22 cellular contexts compared by ENCODE assay signal in genomic region chr9:121930970-121931369, GRCh38.
DNase-seq lines count a peak whose midpoint lies in the region; FAIRE-seq and TF ChIP-seq lines count a peak whose summit lies in the region.
"Had no signal": no experiment of that assay in that cellular context is flagged by ENCODE, and none has a peak within 500 bp of the region (broad histone marks: within the 10 kb centered on the region; RNA-seq: fewer than 3 reads in every experiment).

No MANE protein-coding gene starts in this region.

- H3K4me3 ChIP-seq in Karpas-422 (ENCODE audit: low read length) = no peak overlapping the region
- H3K4me3 ChIP-seq in OCI-LY3 (ENCODE audit: low read length) = no peak overlapping the region
- H3K4me3 ChIP-seq in small intestine (ENCODE audit: low read depth in 1 of 2, low read length in 2 of 2) = no peak overlapping the region
- H3K4me3 ChIP-seq: GM12878, SK-N-MC had no signal

- no peak overlapping the region for H3K9ac ChIP-seq in Karpas-422 (ENCODE audit: low read length)
- no peak overlapping the region for H3K9ac ChIP-seq in OCI-LY3 (ENCODE audit: low read length)

- no peaks in the 10 kb centered on the region for H3K36me3 ChIP-seq in Karpas-422 (ENCODE audit: insufficient read depth, low read length)
- H3K36me3 ChIP-seq in OCI-LY3 (replicated peaks; ENCODE audit: low read depth, low read length) = no peaks in the 10 kb centered on the region
- no peaks in the 10 kb centered on the region for H3K36me3 ChIP-seq in small intestine (ENCODE audit: control insufficient read depth in 2 of 2, insufficient read depth in 2 of 2, low read length in 2 of 2)

- H3K4me1 ChIP-seq in Karpas-422 (ENCODE audit: low read length) (peaks cover 39% of the 10 kb centered on the region), OCI-LY3 (ENCODE audit: low read length) (peaks cover 31% of the 10 kb centered on the region), small intestine (ENCODE audit: control insufficient read depth in 2 of 2, insufficient read depth in 1 of 2, low read depth in 1 of 2, low read length in 1 of 2) (no peaks in the 10 kb centered on the region)
- H3K4me1 ChIP-seq: Caco-2 had no signal

- no peak for TF ChIP-seq CTCF in OCI-LY3 (IDR thresholded peaks at IDR 0.05; ENCODE audit: low read depth, low read length)

- H3K27ac ChIP-seq in Karpas-422 (ENCODE audit: low read length) = peak overlapping the region; percentile 67
- peak overlapping the region; percentile 68; the same call in 1 of the 2 replicates for H3K27ac ChIP-seq in OCI-LY3 (ENCODE audit: low read length)
- no peak overlapping the region for H3K27ac ChIP-seq in small intestine (ENCODE audit: low read depth in 1 of 2, low read length in 1 of 2)
- H3K27ac ChIP-seq: HL-60, RWPE1, SK-N-MC had no signal

- H3K9me3 ChIP-seq in Karpas-422 (ENCODE audit: low read length) (no peaks in the 10 kb centered on the region), OCI-LY3 (ENCODE audit: insufficient read depth, low read length) (no peaks in the 10 kb centered on the region), small intestine (ENCODE audit: control insufficient read depth, low read depth) (no peaks in the 10 kb centered on the region)
- H3K9me3 ChIP-seq: Caco-2 had no signal

- H3K4me2 ChIP-seq in Karpas-422 (ENCODE audit: low read depth, low read length, poor library complexity, severe bottlenecking) = peak overlapping the region; percentile 55
- peak overlapping the region; percentile 65 for H3K4me2 ChIP-seq in OCI-LY3 (ENCODE audit: low read length)

- no peaks in the 10 kb centered on the region for H3K79me2 ChIP-seq in Karpas-422 (ENCODE audit: low read length)
- H3K79me2 ChIP-seq in OCI-LY3 (ENCODE audit: low read length) = no peaks in the 10 kb centered on the region

- H3K27me3 ChIP-seq in Karpas-422 (ENCODE audit: low read length) = no peaks in the 10 kb centered on the region
- H3K27me3 ChIP-seq in OCI-LY3 (ENCODE audit: low read depth, low read length) = no peaks in the 10 kb centered on the region
- H3K27me3 ChIP-seq in small intestine (ENCODE audit: control insufficient read depth in 2 of 2, insufficient read depth in 2 of 2, low read length in 2 of 2) = no peaks in the 10 kb centered on the region

- 30 to 68% (median 37%) methylated on average over 6 of the region's 6 CpGs for WGBS in small intestine, 3 donors

- H3K9me2 ChIP-seq in Karpas-422 (replicated peaks; ENCODE audit: insufficient read depth, low read length) = no peaks in the 10 kb centered on the region

- H2AFZ ChIP-seq in Karpas-422 (ENCODE audit: low read length) = no peak overlapping the region; the same call in 1 of the 2 replicates
- 0 out of 2 replicates have a peak overlapping the region, but pooled peaks have one; percentile 26 for H2AFZ ChIP-seq in OCI-LY3 (ENCODE audit: low read depth, low read length)

- DNase-seq in Karpas-422 (no peak), NCI-H146 (lab: John Stamatoyannopoulos, UW) (peak; percentile 41), small intestine (peak; percentile 74), NOMO-1 treated with dmso at 0.1 percent for 144 hours (lab: John Stamatoyannopoulos, UW; ENCODE audit: unreplicated experiment) (no peak), epidermal melanocyte (ENCODE audit: insufficient read length, low spot score) (no peak)
- DNase-seq in activated CD4-positive, alpha-beta T cell treated with anti-CD3 and anti-CD28 coated beads, Interleukin-2, amount 50 U/mL, for 4 hours = no peak
- DNase-seq: CD4-positive, alpha-beta memory T cell; DMS 273 treated with DMSO at 0.1 percent for 48 hours; DMS79 treated with DMSO at 0.1 percent for 48 hours; KBM-7; NCI-H1092 treated with DMSO at 0.1 percent for 48 hours; NCI-H187 treated with DMSO at 0.1 percent for 48 hours; NCI-H2107; NCI-H226; SHP77 treated with DMSO at 0.1 percent for 48 hours; T-helper 2 cell had no signal

- no peak for FAIRE-seq in small intestine (lab: Jason Lieb, UNC)
- FAIRE-seq: GM12878 had no signal

- H4K20me1 ChIP-seq in Karpas-422 (ENCODE audit: insufficient read depth, low read depth, low read length) = no peaks in the 10 kb centered on the region
- no peaks in the 10 kb centered on the region for H4K20me1 ChIP-seq in OCI-LY3 (ENCODE audit: insufficient read depth, low read length)

Comparison
In these comparisons a context has a peak if more than half of its experiments do, and no peak if none do; other contexts are left out.
1. DNase-seq: peak in NCI-H146 (single experiment) and small intestine (single experiment); none in Karpas-422 (single experiment), NOMO-1 treated with dmso at 0.1 percent for 144 hours (single experiment), epidermal melanocyte (single experiment) and activated CD4-positive, alpha-beta T cell treated with anti-CD3 and anti-CD28 coated beads, Interleukin-2, amount 50 U/mL, for 4 hours (0 of 2).
2. H3K27ac ChIP-seq: peak in Karpas-422 (single experiment) and OCI-LY3 (single experiment); none in small intestine (0 of 2).